In the genomic region with DNA sequence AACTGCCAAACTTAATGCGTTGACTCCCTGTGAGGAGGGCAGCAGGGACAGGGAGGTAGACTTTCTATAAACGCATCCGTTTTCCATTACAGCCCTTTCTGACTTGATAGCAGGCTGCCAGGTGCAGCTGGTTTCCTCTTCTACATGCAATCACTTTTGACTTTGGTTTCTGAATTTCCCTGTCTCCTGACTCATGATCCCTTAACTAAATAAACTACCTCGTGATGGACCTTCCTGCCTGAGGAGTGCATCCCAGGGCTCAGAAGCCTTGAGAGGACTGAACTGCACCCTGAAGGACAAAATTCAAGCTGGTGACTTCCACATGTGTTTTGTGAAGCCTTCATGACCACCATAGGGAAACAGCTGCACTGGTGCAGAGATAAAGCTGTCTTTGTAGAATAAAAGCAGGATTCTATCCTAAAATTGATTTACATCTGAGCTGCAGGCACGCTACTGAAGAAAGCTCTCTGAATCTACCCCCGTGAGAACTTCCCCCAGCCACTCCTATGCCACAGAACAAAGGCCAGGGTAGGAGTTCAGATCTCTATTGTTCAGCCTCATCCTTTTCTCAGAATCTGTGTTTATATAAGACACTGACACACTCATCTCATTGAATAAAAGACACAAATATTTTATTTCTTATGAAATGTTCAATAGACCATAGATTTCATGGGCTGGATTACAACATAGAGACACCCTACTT, we compare ENCODE assay signal across 13 cellular contexts.
DNase-seq lines count a peak whose midpoint lies in the region; ATAC-seq and TF ChIP-seq lines count a peak whose summit lies in the region.
"Had no signal": no experiment of that assay in that cellular context is flagged by ENCODE, and none has a peak within 500 bp of the region (broad histone marks: within the 10 kb centered on the region; RNA-seq: fewer than 3 reads in every experiment).

No MANE protein-coding gene starts in this region.

- no peak overlapping the region for H3K4me3 ChIP-seq in AG10803 (ENCODE audit: low read length)
- no peak overlapping the region for H3K4me3 ChIP-seq in colonic mucosa
- H3K4me3 ChIP-seq: sigmoid colon had no signal

- ATAC-seq in GM18511 (IDR thresholded peaks at IDR 0.05; ENCODE audit: unreplicated experiment) (peak; percentile 68), GM21423 (IDR thresholded peaks at IDR 0.05; ENCODE audit: unreplicated experiment) (no peak), GM19397 (IDR thresholded peaks at IDR 0.05; ENCODE audit: unreplicated experiment) (no peak)
- ATAC-seq in stimulated activated naive CD8-positive, alpha-beta T cell treated with anti-CD3 and anti-CD28 coated beads, Interleukin-15, Interleukin-2, amounts not matched to agents 100 U/mL and 50 U/mL, for 24 hours, result no peak
- ATAC-seq: activated naive CD4-positive, alpha-beta T cell treated with anti-CD3 and anti-CD28 coated beads, Interleukin-2, amount 50 U/mL, for 72 hours had no signal

- no peaks in the 10 kb centered on the region for H3K36me3 ChIP-seq in colonic mucosa
- H3K36me3 ChIP-seq: sigmoid colon had no signal

- DNase-seq in AG10803 (ENCODE audit: low read depth), result peak; percentile 8
- DNase-seq in RPMI8226, result peak; percentile 17
- peak; percentile 77 for DNase-seq in iris pigment epithelial cell (ENCODE audit: low read depth)
- no peak for DNase-seq in stimulated activated naive CD8-positive, alpha-beta T cell treated with anti-CD3 and anti-CD28 coated beads, Interleukin-15, Interleukin-2, amounts not matched to agents 100 U/mL and 50 U/mL, for 24 hours
- DNase-seq in colonic mucosa, result no peak
- DNase-seq: activated CD4-positive, alpha-beta memory T cell treated with anti-CD3 and anti-CD28 coated beads for 36 hours; hypothalamus; sigmoid colon had no signal

- no peak overlapping the region for H3K9ac ChIP-seq in colonic mucosa (ENCODE audit: low read depth in 2 of 2, low read length in 2 of 2)

- H3K27me3 ChIP-seq in colonic mucosa, result no peaks in the 10 kb centered on the region
- H3K27me3 ChIP-seq: sigmoid colon had no signal

- no peak for TF ChIP-seq CTCF in AG10803 (conservative IDR thresholded peaks at IDR 0.05; ENCODE audit: low read length)
- no peak for TF ChIP-seq CTCF in colonic mucosa (IDR thresholded peaks at IDR 0.05)

- no peaks in the 10 kb centered on the region for H3K4me1 ChIP-seq in colonic mucosa
- H3K4me1 ChIP-seq: sigmoid colon had no signal

- intact Hi-C loops in colonic mucosa (cut with DNase I), result no loop called here

- no peaks in the 10 kb centered on the region for H3K9me3 ChIP-seq in colonic mucosa
- H3K9me3 ChIP-seq: sigmoid colon had no signal

- no peak overlapping the region for H3K27ac ChIP-seq in colonic mucosa
- H3K27ac ChIP-seq: C4-2B, sigmoid colon had no signal

Comparison
In these comparisons a context has a peak if more than half of its experiments do, and no peak if none do; other contexts are left out.
1. DNase-seq: peak in AG10803 (single experiment), RPMI8226 (single experiment) and iris pigment epithelial cell (single experiment); none in stimulated activated naive CD8-positive, alpha-beta T cell treated with anti-CD3 and anti-CD28 coated beads, Interleukin-15, Interleukin-2, amounts not matched to agents 100 U/mL and 50 U/mL, for 24 hours (single experiment) and colonic mucosa (single experiment).